16 cellular contexts compared by ENCODE assay signal in genomic region chr2:64617631-64618151, GRCh38. TPM values are rescaled to one million over a fixed set of nuclear protein-coding genes. Genes with fewer than 3 reads are reported as not detected.
DNase-seq lines count a peak whose midpoint lies in the region; ATAC-seq and TF ChIP-seq lines count a peak whose summit lies in the region.
"Had no signal": no experiment of that assay in that cellular context is flagged by ENCODE, and none has a peak within 500 bp of the region (broad histone marks: within the 10 kb centered on the region; RNA-seq: fewer than 3 reads in every experiment).

No MANE protein-coding gene starts in this region.

- ATAC-seq in stimulated activated memory B cell treated with anti-CD40 and anti-IgM and Interleukin-4, amounts not matched to agents 10 μg/mL and 1 μg/mL and 100 μg/mL, for 72 hours: no peak
- ATAC-seq in CD8-positive, alpha-beta T cell: no peak
- ATAC-seq: K562, lower lobe of right lung had no signal

- peak overlapping the region; percentile 79 for H3K27ac ChIP-seq in WERI-Rb-1
- no peak overlapping the region for H3K27ac ChIP-seq in CD8-positive, alpha-beta T cell (ENCODE audit: low read depth, low read length)
- H3K27ac ChIP-seq: lower lobe of right lung had no signal

- no peak for TF ChIP-seq CTCF in WERI-Rb-1 (IDR thresholded peaks at IDR 0.05; ENCODE audit: low read depth, low read length)
- TF ChIP-seq CTCF in CD8-positive, alpha-beta T cell (IDR thresholded peaks at IDR 0.05): no peak

- peak; percentile 19 for DNase-seq in activated naive CD4-positive, alpha-beta T cell treated with anti-CD3 and anti-CD28 coated beads, Interleukin-2, amount 10 ng/mL, durations not matched to agents 7 days and 5 days
- DNase-seq in activated naive CD4-positive, alpha-beta T cell treated with anti-CD3 and anti-CD28 coated beads for 36 hours: no peak
- DNase-seq in WERI-Rb-1 (peak; percentile 40), left kidney (ENCODE audit: low read depth, low spot score) (peak; percentile 46), T-helper 2 cell (no peak), kidney glomerular epithelial cell (lab: John Stamatoyannopoulos, UW) (no peak)
- DNase-seq in CD8-positive, alpha-beta T cell: no peak
- DNase-seq: activated CD4-positive, alpha-beta memory T cell treated with anti-CD3 and anti-CD28 coated beads, Interleukin-2, amount 10 ng/mL, durations not matched to agents 7 days and 5 days; CD4-positive, alpha-beta memory T cell; EL; lower lobe of right lung; stimulated activated CD4-positive, alpha-beta T cell treated with anti-CD3 and anti-CD28 coated beads, Interleukin-1b, Interleukin-23, amount 100 ng/mL, for 48 hours had no signal

- H3K36me3 ChIP-seq in WERI-Rb-1: no peaks in the 10 kb centered on the region
- no peaks in the 10 kb centered on the region for H3K36me3 ChIP-seq in CD8-positive, alpha-beta T cell (ENCODE audit: insufficient read depth, low read length)
- H3K36me3 ChIP-seq: lower lobe of right lung had no signal

- H3K4me3 Mint-ChIP-seq in activated naive CD4-positive, alpha-beta T cell treated with anti-CD3 and anti-CD28 coated beads, Interleukin-2, amount 10 ng/mL, durations not matched to agents 7 days and 5 days: no peak overlapping the region
- H3K4me3 Mint-ChIP-seq in activated naive CD4-positive, alpha-beta T cell treated with anti-CD3 and anti-CD28 coated beads for 36 hours: no peak overlapping the region
- H3K4me3 Mint-ChIP-seq in stimulated activated memory B cell treated with anti-CD40 and anti-IgM and Interleukin-4, amounts not matched to agents 10 μg/mL and 1 μg/mL and 100 μg/mL, for 72 hours: no peak overlapping the region
- H3K4me3 Mint-ChIP-seq in CD8-positive, alpha-beta T cell: no peak overlapping the region
- H3K4me3 Mint-ChIP-seq: activated CD4-positive, alpha-beta memory T cell treated with anti-CD3 and anti-CD28 coated beads, Interleukin-2, amount 10 ng/mL, durations not matched to agents 7 days and 5 days; activated T-helper 1 cell treated with anti-CD3 and anti-CD28 coated beads, Interleukin-12 subunit alpha, Interleukin-12 subunit beta, Interleukin-2, Interleukin-4 antibody, amounts not matched to agents 30 ng/mL and 10 ng/mL and 1 ng/mL, durations not matched to agents 14 hours and 24 hours and 36 hours; CD4-positive, alpha-beta memory T cell; central memory CD8-positive, alpha-beta T cell had no signal

- CTCF ChIA-PET in activated naive CD4-positive, alpha-beta T cell treated with anti-CD3 and anti-CD28 coated beads, Interleukin-2, amount 10 ng/mL, durations not matched to agents 7 days and 5 days (lab: Charles Lee): interaction anchor here (1.1 to 5.0 kb wide), 6 partner anchors 10 to 249 kb away, joined by 3 to 26 read pairs (median 5); no protein-coding TSS in a partner anchor
- CTCF ChIA-PET in activated naive CD4-positive, alpha-beta T cell treated with anti-CD3 and anti-CD28 coated beads for 36 hours (lab: Charles Lee): interaction anchor here (0.9 to 1.3 kb wide), 6 partner anchors 10 to 245 kb away, joined by 3 to 4 read pairs (median 3); partner anchors contain the start of gene SERTAD2
- CTCF ChIA-PET in CD8-positive, alpha-beta T cell (lab: Charles Lee): interaction anchor here (0.8 to 4.4 kb wide), 13 partner anchors 9 to 287 kb away, joined by 3 to 36 read pairs (median 4); no protein-coding TSS in a partner anchor

- H3K9me3 ChIP-seq in WERI-Rb-1 (ENCODE audit: severe bottlenecking): no peaks in the 10 kb centered on the region
- no peaks in the 10 kb centered on the region for H3K9me3 ChIP-seq in CD8-positive, alpha-beta T cell (ENCODE audit: low read length)
- H3K9me3 ChIP-seq: lower lobe of right lung had no signal

- intact Hi-C loops in activated naive CD4-positive, alpha-beta T cell treated with anti-CD3 and anti-CD28 coated beads for 36 hours (cut with micrococcal nuclease): no loop called here
- intact Hi-C loops in CD8-positive, alpha-beta T cell (cut with DNase I, micrococcal nuclease): no loop called here

- H3K27me3 Mint-ChIP-seq in activated naive CD4-positive, alpha-beta T cell treated with anti-CD3 and anti-CD28 coated beads, Interleukin-2, amount 10 ng/mL, durations not matched to agents 7 days and 5 days: peaks cover 42% of the 10 kb centered on the region
- H3K27me3 Mint-ChIP-seq in activated naive CD4-positive, alpha-beta T cell treated with anti-CD3 and anti-CD28 coated beads for 36 hours (ENCODE audit: low read depth): no peaks in the 10 kb centered on the region
- no peaks in the 10 kb centered on the region for H3K27me3 Mint-ChIP-seq in stimulated activated memory B cell treated with anti-CD40 and anti-IgM and Interleukin-4, amounts not matched to agents 10 μg/mL and 1 μg/mL and 100 μg/mL, for 72 hours
- H3K27me3 Mint-ChIP-seq in CD8-positive, alpha-beta T cell (ENCODE audit: low read depth): no peaks in the 10 kb centered on the region
- H3K27me3 Mint-ChIP-seq: CD4-positive, alpha-beta memory T cell; central memory CD8-positive, alpha-beta T cell had no signal

- POLR2A ChIA-PET in CD8-positive, alpha-beta T cell (lab: Charles Lee): interaction anchor here (0.9 to 1.4 kb wide), 5 partner anchors 9 to 27 kb away, joined by 3 to 4 read pairs (median 3); no protein-coding TSS in a partner anchor

- H3K9me3 Mint-ChIP-seq in activated naive CD4-positive, alpha-beta T cell treated with anti-CD3 and anti-CD28 coated beads, Interleukin-2, amount 10 ng/mL, durations not matched to agents 7 days and 5 days: no peaks in the 10 kb centered on the region
- H3K9me3 Mint-ChIP-seq in activated naive CD4-positive, alpha-beta T cell treated with anti-CD3 and anti-CD28 coated beads for 36 hours: no peaks in the 10 kb centered on the region
- no peaks in the 10 kb centered on the region for H3K9me3 Mint-ChIP-seq in stimulated activated memory B cell treated with anti-CD40 and anti-IgM and Interleukin-4, amounts not matched to agents 10 μg/mL and 1 μg/mL and 100 μg/mL, for 72 hours
- no peaks in the 10 kb centered on the region for H3K9me3 Mint-ChIP-seq in CD8-positive, alpha-beta T cell
- H3K9me3 Mint-ChIP-seq: activated CD4-positive, alpha-beta memory T cell treated with anti-CD3 and anti-CD28 coated beads, Interleukin-2, amount 10 ng/mL, durations not matched to agents 7 days and 5 days; activated T-helper 1 cell treated with anti-CD3 and anti-CD28 coated beads, Interleukin-12 subunit alpha, Interleukin-12 subunit beta, Interleukin-2, Interleukin-4 antibody, amounts not matched to agents 30 ng/mL and 10 ng/mL and 1 ng/mL, durations not matched to agents 14 hours and 24 hours and 36 hours; CD4-positive, alpha-beta memory T cell; central memory CD8-positive, alpha-beta T cell had no signal

- no peak overlapping the region for H3K27ac Mint-ChIP-seq in activated naive CD4-positive, alpha-beta T cell treated with anti-CD3 and anti-CD28 coated beads, Interleukin-2, amount 10 ng/mL, durations not matched to agents 7 days and 5 days
- no peak overlapping the region for H3K27ac Mint-ChIP-seq in activated naive CD4-positive, alpha-beta T cell treated with anti-CD3 and anti-CD28 coated beads for 36 hours
- peak overlapping the region; percentile 65 for H3K27ac Mint-ChIP-seq in stimulated activated memory B cell treated with anti-CD40 and anti-IgM and Interleukin-4, amounts not matched to agents 10 μg/mL and 1 μg/mL and 100 μg/mL, for 72 hours
- no peak overlapping the region for H3K27ac Mint-ChIP-seq in CD8-positive, alpha-beta T cell
- H3K27ac Mint-ChIP-seq: activated CD4-positive, alpha-beta memory T cell treated with anti-CD3 and anti-CD28 coated beads, Interleukin-2, amount 10 ng/mL, durations not matched to agents 7 days and 5 days; activated T-helper 1 cell treated with anti-CD3 and anti-CD28 coated beads, Interleukin-12 subunit alpha, Interleukin-12 subunit beta, Interleukin-2, Interleukin-4 antibody, amounts not matched to agents 30 ng/mL and 10 ng/mL and 1 ng/mL, durations not matched to agents 14 hours and 24 hours and 36 hours had no signal

- H3K4me1 Mint-ChIP-seq in activated naive CD4-positive, alpha-beta T cell treated with anti-CD3 and anti-CD28 coated beads, Interleukin-2, amount 10 ng/mL, durations not matched to agents 7 days and 5 days: no peaks in the 10 kb centered on the region
- H3K4me1 Mint-ChIP-seq in activated naive CD4-positive, alpha-beta T cell treated with anti-CD3 and anti-CD28 coated beads for 36 hours (ENCODE audit: low read depth): no peaks in the 10 kb centered on the region
- H3K4me1 Mint-ChIP-seq in stimulated activated memory B cell treated with anti-CD40 and anti-IgM and Interleukin-4, amounts not matched to agents 10 μg/mL and 1 μg/mL and 100 μg/mL, for 72 hours: peaks cover 10% of the 10 kb centered on the region
- H3K4me1 Mint-ChIP-seq in CD8-positive, alpha-beta T cell (ENCODE audit: low read depth): peaks cover 9% of the 10 kb centered on the region
- H3K4me1 Mint-ChIP-seq: central memory CD8-positive, alpha-beta T cell had no signal

- H3K27me3 ChIP-seq in WERI-Rb-1 (ENCODE audit: insufficient read depth, low read depth, severe bottlenecking): no peaks in the 10 kb centered on the region
- H3K27me3 ChIP-seq in CD8-positive, alpha-beta T cell (ENCODE audit: insufficient read depth, low read length): no peaks in the 10 kb centered on the region

- no peaks in the 10 kb centered on the region for H3K36me3 Mint-ChIP-seq in activated naive CD4-positive, alpha-beta T cell treated with anti-CD3 and anti-CD28 coated beads, Interleukin-2, amount 10 ng/mL, durations not matched to agents 7 days and 5 days
- no peaks in the 10 kb centered on the region for H3K36me3 Mint-ChIP-seq in activated naive CD4-positive, alpha-beta T cell treated with anti-CD3 and anti-CD28 coated beads for 36 hours (ENCODE audit: low read depth)
- H3K36me3 Mint-ChIP-seq in stimulated activated memory B cell treated with anti-CD40 and anti-IgM and Interleukin-4, amounts not matched to agents 10 μg/mL and 1 μg/mL and 100 μg/mL, for 72 hours: no peaks in the 10 kb centered on the region
- no peaks in the 10 kb centered on the region for H3K36me3 Mint-ChIP-seq in CD8-positive, alpha-beta T cell
- H3K36me3 Mint-ChIP-seq: CD4-positive, alpha-beta memory T cell had no signal

- no peaks in the 10 kb centered on the region for H3K4me1 ChIP-seq in CD8-positive, alpha-beta T cell (ENCODE audit: insufficient read depth, low read length)
- H3K4me1 ChIP-seq: lower lobe of right lung had no signal

- no peak overlapping the region for H3K4me3 ChIP-seq in WERI-Rb-1 (ENCODE audit: low read depth, low read length)
- no peak overlapping the region for H3K4me3 ChIP-seq in CD8-positive, alpha-beta T cell (ENCODE audit: low read depth, low read length)
- H3K4me3 ChIP-seq: K562, lower lobe of right lung had no signal

RNA-seq across cellular contexts. Expression of gene SERTAD2, which starts 36.0 kb away (rescaled TPM):
- total RNA-seq in activated naive CD4-positive, alpha-beta T cell treated with anti-CD3 and anti-CD28 coated beads for 36 hours: 10 to 100 TPM; 11.4 to 11.6 TPM
- total RNA-seq in CD8-positive, alpha-beta T cell: 10 to 100 TPM; 47.5 to 48.8 TPM

Comparison
In these comparisons a context has a peak if more than half of its experiments do, and no peak if none do; other contexts are left out.
1. DNase-seq: peak in activated naive CD4-positive, alpha-beta T cell treated with anti-CD3 and anti-CD28 coated beads, Interleukin-2, amount 10 ng/mL, durations not matched to agents 7 days and 5 days (single experiment), WERI-Rb-1 (single experiment) and left kidney (single experiment); none in activated naive CD4-positive, alpha-beta T cell treated with anti-CD3 and anti-CD28 coated beads for 36 hours (single experiment), T-helper 2 cell (0 of 5), kidney glomerular epithelial cell (single experiment) and CD8-positive, alpha-beta T cell (0 of 7).